Comparison of ENCODE assay signal across 8 cellular contexts in the genomic region with DNA sequence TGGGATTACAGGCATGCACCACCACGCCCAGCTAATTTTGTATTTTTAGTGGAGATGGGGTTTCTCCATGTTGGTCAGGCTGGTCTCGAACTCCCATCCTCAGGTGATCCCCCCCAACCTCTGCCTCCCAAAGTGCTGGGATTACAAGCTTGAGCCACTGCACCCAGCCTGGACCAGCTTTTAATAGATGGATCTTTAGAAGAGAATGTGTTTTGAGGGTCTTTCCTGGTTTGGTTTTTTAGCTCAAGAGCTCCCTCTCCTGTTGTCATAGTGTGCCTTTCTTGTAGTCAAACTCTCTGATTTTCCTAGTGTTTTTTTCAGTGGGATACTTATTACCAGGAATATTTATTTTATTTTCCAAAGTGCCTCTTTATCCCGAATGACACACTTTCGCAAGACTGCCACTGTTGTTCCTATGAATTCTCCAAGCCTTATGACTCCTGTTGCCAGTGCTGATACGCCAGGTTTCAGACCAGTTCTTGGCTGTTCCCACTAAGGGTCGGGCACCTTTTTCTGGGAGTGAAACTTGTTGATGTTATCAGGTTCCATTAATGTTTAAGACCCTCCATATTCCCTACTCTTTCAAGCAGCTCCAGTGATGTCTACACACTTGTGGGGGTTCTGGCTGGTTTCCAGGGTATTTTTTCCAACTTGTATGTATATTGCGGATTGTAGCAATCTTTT. TPM values are rescaled to one million over a fixed set of nuclear protein-coding genes. Genes with fewer than 3 reads are reported as not detected.
DNase-seq lines count a peak whose midpoint lies in the region; ATAC-seq and TF ChIP-seq lines count a peak whose summit lies in the region.

No MANE protein-coding gene starts in this region.

- ATAC-seq in mucosa of descending colon (peak; percentile 46), HG02623 (IDR thresholded peaks at IDR 0.05; ENCODE audit: unreplicated experiment) (no peak), HG02970 (IDR thresholded peaks at IDR 0.05; ENCODE audit: low FRiP score, unreplicated experiment) (no peak)

- intact Hi-C loops in mucosa of descending colon (cut with DNase I, micrococcal nuclease), result no loop called here

- H3K4me3 ChIP-seq in choroid plexus epithelial cell (ENCODE audit: low read depth, low read length), result no peak overlapping the region
- no peak overlapping the region for H3K4me3 ChIP-seq in mucosa of descending colon

- H3K4me1 ChIP-seq in mucosa of descending colon (ENCODE audit: low read depth), result no peaks in the 10 kb centered on the region

- H3K36me3 ChIP-seq in mucosa of descending colon (ENCODE audit: low read depth), result no peaks in the 10 kb centered on the region

- no peaks in the 10 kb centered on the region for H3K9me3 ChIP-seq in mucosa of descending colon

- TF ChIP-seq CTCF in GM12873 (IDR thresholded peaks at IDR 0.05; ENCODE audit: insufficient read depth, low read depth, low read length, missing control alignments) (peak; percentile 66), choroid plexus epithelial cell (conservative IDR thresholded peaks at IDR 0.05; ENCODE audit: low read depth, low read length) (peak; percentile 74), mucosa of descending colon (IDR thresholded peaks at IDR 0.05) (no peak)

- DNase-seq in A172 (ENCODE audit: low spot score) (peak; percentile 39), NCI-H460 (ENCODE audit: extremely low read depth, low read depth) (peak; percentile 33), choroid plexus epithelial cell (ENCODE audit: low read depth) (peak; percentile 83), mucosa of descending colon (no peak)
- no peak for DNase-seq in activated naive CD4-positive, alpha-beta T cell (lab: John Stamatoyannopoulos, UW)

RNA-seq across cellular contexts. Expression of a gene that starts 31.5 kb away (rescaled TPM):
- total RNA-seq in A172 (2014; rRNA removed; shearing (Covaris generic)), result 108 and 109 TPM in 2 replicates
- total RNA-seq in NCI-H460 (2014; rRNA removed; shearing (Covaris generic)), result 39.3 and 40.9 TPM in 2 replicates
- 20.8 and 39.1 TPM in 2 replicates for polyA plus RNA-seq in NCI-H460 (2014; cell fraction: nucleus; rRNA removed)
- total RNA-seq in mucosa of descending colon, result 100 to 1,000 TPM; 155 to 364 (median 249) TPM

Comparison
In these comparisons a context has a peak if more than half of its experiments do, and no peak if none do; other contexts are left out.
1. DNase-seq: peak in A172 (single experiment), NCI-H460 (single experiment) and choroid plexus epithelial cell (single experiment); none in mucosa of descending colon (0 of 3) and activated naive CD4-positive, alpha-beta T cell (0 of 4).